In genomic region chr17:50829336-50829735, GRCh38 we compare ENCODE assay signal across 25 cellular contexts. TPM values are rescaled to one million over a fixed set of nuclear protein-coding genes. Genes with fewer than 3 reads are reported as not detected.
DNase-seq lines count a peak whose midpoint lies in the region; ATAC-seq, FAIRE-seq and TF ChIP-seq lines count a peak whose summit lies in the region.
"Had no signal": no experiment of that assay in that cellular context is flagged by ENCODE, and none has a peak within 500 bp of the region (broad histone marks: within the 10 kb centered on the region; RNA-seq: fewer than 3 reads in every experiment).

No MANE protein-coding gene starts in this region.

- DNase-seq in kidney (peak; percentile 1), thyroid gland (no peak), EL (no peak), GM13976 (ENCODE audit: low spot score) (no peak)
- DNase-seq: activated CD4-positive, alpha-beta T cell treated with anti-CD3 and anti-CD28 coated beads for 36 hours; activated naive CD4-positive, alpha-beta T cell treated with Interleukin-2 at 50 U/mL for 16 hours; activated T-cell treated with anti-CD3 and anti-CD28 coated beads, Interleukin-2, amount 50 U/mL, for 48 hours; amniotic stem cell; CD4-positive, alpha-beta T cell; central memory CD4-positive, alpha-beta T cell; kidney glomerular epithelial cell; MG63; NCI-H1417 treated with DMSO at 0.1 percent for 48 hours; NCI-H2107; NCI-H510A; retina; small intestine; stimulated activated CD4-positive, alpha-beta T cell treated with anti-CD3 and anti-CD28 coated beads, Interleukin-2, amount 100 ng/mL, for 24 hours had no signal

- H3K27me3 ChIP-seq in HUES6 (ENCODE audit: control insufficient read depth, insufficient read depth, low read length) (no peaks in the 10 kb centered on the region), thyroid gland (no peaks in the 10 kb centered on the region)
- H3K27me3 ChIP-seq: MG63 had no signal

- 82 to 85% methylated on average over 6 of the region's 6 CpGs for WGBS in thyroid gland, 2 donors

- in situ Hi-C loops in GM13976 (cut with MboI; ENCODE audit: low sequenced_read_pairs, unreplicated experiment) = no loop called here

- no peak for TF ChIP-seq CTCF in kidney (IDR thresholded peaks at IDR 0.05; ENCODE audit: borderline replicate concordance, extremely low read depth, insufficient read depth)
- no peak for TF ChIP-seq CTCF in thyroid gland (IDR thresholded peaks at IDR 0.05)
- TF ChIP-seq CTCF in GM13976 (IDR thresholded peaks at IDR 0.05; ENCODE audit: borderline replicate concordance, control extremely low read depth, extremely low read depth, insufficient read depth, missing control alignments) = no peak

- H3K27ac ChIP-seq in HUES6 (ENCODE audit: low read depth, low read length) = 0 out of 2 replicates have a peak overlapping the region, but pooled peaks have one; percentile 36
- no peak overlapping the region for H3K27ac ChIP-seq in kidney (ENCODE audit: low read depth in 2 of 2, low read length in 2 of 2)
- peak overlapping the region in 2 of 3 donors; percentile 61 to 77 for H3K27ac ChIP-seq in thyroid gland
- H3K27ac ChIP-seq: SJSA1 had no signal

- H3K4me1 ChIP-seq in HUES6 (ENCODE audit: control insufficient read depth, insufficient read depth, low read length) = peaks cover 34% of the 10 kb centered on the region
- no peaks in the 10 kb centered on the region for H3K4me1 ChIP-seq in kidney (ENCODE audit: control insufficient read depth in 1 of 2, insufficient read depth in 1 of 2, low read depth in 1 of 2, low read length in 2 of 2)
- peaks cover 10 to 16% of the 10 kb centered on the region in 2 donors for H3K4me1 ChIP-seq in thyroid gland
- H3K4me1 ChIP-seq: SJSA1 had no signal

- TF ChIP-seq POLR2A in thyroid gland (IDR thresholded peaks at IDR 0.05) = no peak

- H3K9me3 Mint-ChIP-seq in activated T-helper 17 cell treated with anti-CD3 and anti-CD28 coated beads, Interleukin-2, amount 50 U/mL, for 72 hours = no peaks in the 10 kb centered on the region
- H3K9me3 Mint-ChIP-seq: CD4-positive, alpha-beta T cell; T-helper 1 cell treated with Interleukin-12 subunit alpha and Interleukin-12 subunit beta and Interleukin-4 antibody, amounts not matched to agents 30 μg/mL and 1 μg/mL, for 36 hours had no signal

- no peak for ATAC-seq in activated T-helper 17 cell treated with anti-CD3 and anti-CD28 coated beads, Interleukin-2, amount 50 U/mL, for 72 hours (replicated peaks)
- ATAC-seq in GM18909 (IDR thresholded peaks at IDR 0.05; ENCODE audit: poor library complexity, unreplicated experiment) = no peak
- ATAC-seq: activated CD4-positive, alpha-beta T cell treated with anti-CD3 and anti-CD28 coated beads for 36 hours had no signal

- no peaks in the 10 kb centered on the region for H3K9me3 ChIP-seq in HUES6 (ENCODE audit: control insufficient read depth, insufficient read depth, low read depth, low read length)
- H3K9me3 ChIP-seq in kidney (ENCODE audit: control insufficient read depth in 1 of 2, low read length in 2 of 2) = no peaks in the 10 kb centered on the region
- no peaks in the 10 kb centered on the region for H3K9me3 ChIP-seq in thyroid gland
- H3K9me3 ChIP-seq: SJSA1 had no signal

- H3K36me3 Mint-ChIP-seq in activated T-helper 17 cell treated with anti-CD3 and anti-CD28 coated beads, Interleukin-2, amount 50 U/mL, for 72 hours (ENCODE audit: low read depth) = no peaks in the 10 kb centered on the region

- intact Hi-C loops in kidney (cut with DNase I) (no loop called here), thyroid gland (cut with DNase I) (no loop called here)

- no peak for FAIRE-seq in kidney (lab: Jason Lieb, UNC)
- FAIRE-seq: small intestine had no signal

- H3K4me3 ChIP-seq in HUES6 (ENCODE audit: low read depth, low read length) = no peak overlapping the region
- no peak overlapping the region for H3K4me3 ChIP-seq in kidney (ENCODE audit: low read length in 2 of 2)
- no peak overlapping the region for H3K4me3 ChIP-seq in thyroid gland (replicated peaks in 1 of 3)
- H3K4me3 ChIP-seq: MG63, SJSA1 had no signal

- no peaks in the 10 kb centered on the region for H3K36me3 ChIP-seq in HUES6 (ENCODE audit: control insufficient read depth, insufficient read depth, low read length)
- H3K36me3 ChIP-seq in kidney (ENCODE audit: control insufficient read depth in 1 of 2, insufficient read depth in 2 of 2, low read length in 2 of 2) = no peaks in the 10 kb centered on the region
- no peaks in the 10 kb centered on the region for H3K36me3 ChIP-seq in thyroid gland
- H3K36me3 ChIP-seq: MG63, SJSA1 had no signal

- no peaks in the 10 kb centered on the region for H3K4me1 Mint-ChIP-seq in activated T-helper 17 cell treated with anti-CD3 and anti-CD28 coated beads, Interleukin-2, amount 50 U/mL, for 72 hours

- H3K27me3 Mint-ChIP-seq in activated T-helper 17 cell treated with anti-CD3 and anti-CD28 coated beads, Interleukin-2, amount 50 U/mL, for 72 hours = no peaks in the 10 kb centered on the region
- H3K27me3 Mint-ChIP-seq: activated CD4-positive, alpha-beta T cell treated with anti-CD3 and anti-CD28 coated beads for 36 hours had no signal

- H3K9ac ChIP-seq in HUES6 (ENCODE audit: low read length) (no peak overlapping the region), kidney (ENCODE audit: low read length in 2 of 2) (no peak overlapping the region)

- H3K27ac Mint-ChIP-seq in activated T-helper 17 cell treated with anti-CD3 and anti-CD28 coated beads, Interleukin-2, amount 50 U/mL, for 72 hours = peak overlapping the region; percentile 76
- H3K27ac Mint-ChIP-seq: activated CD4-positive, alpha-beta T cell treated with anti-CD3 and anti-CD28 coated beads for 36 hours; CD4-positive, alpha-beta T cell; T-helper 1 cell treated with Interleukin-12 subunit alpha and Interleukin-12 subunit beta and Interleukin-4 antibody, amounts not matched to agents 30 μg/mL and 1 μg/mL, for 36 hours had no signal

- H3K4me3 Mint-ChIP-seq in activated T-helper 17 cell treated with anti-CD3 and anti-CD28 coated beads, Interleukin-2, amount 50 U/mL, for 72 hours = no peak overlapping the region
- H3K4me3 Mint-ChIP-seq: activated CD4-positive, alpha-beta T cell treated with anti-CD3 and anti-CD28 coated beads for 36 hours; CD4-positive, alpha-beta T cell; T-helper 1 cell treated with Interleukin-12 subunit alpha and Interleukin-12 subunit beta and Interleukin-4 antibody, amounts not matched to agents 30 μg/mL and 1 μg/mL, for 36 hours had no signal

RNA-seq across cellular contexts. Expression of gene WFIKKN2, which starts 6.0 kb away (rescaled TPM):
- not detected for total RNA-seq in activated T-helper 17 cell treated with anti-CD3 and anti-CD28 coated beads, Interleukin-2, amount 50 U/mL, for 72 hours
- total RNA-seq in kidney (0.09 TPM), thyroid gland (under 1 TPM in 1 of 4 donors, not detected in 3; 0.11 TPM)
- not detected for polyA plus RNA-seq in kidney (ENCODE audit: insufficient read depth, low read depth, low replicate concordance)
- total RNA-seq: activated CD4-positive, alpha-beta T cell treated with anti-CD3 and anti-CD28 coated beads for 36 hours; CD4-positive, alpha-beta T cell; glomerular endothelial cell; lung microvascular endothelial cell; SJSA1 had no signal

RNA-seq across cellular contexts. Expression of gene TOB1, which starts 36.8 kb away (rescaled TPM):
- total RNA-seq in activated T-helper 17 cell treated with anti-CD3 and anti-CD28 coated beads, Interleukin-2, amount 50 U/mL, for 72 hours = 10 to 100 TPM; 33.1 to 40.8 TPM
- 141 TPM for total RNA-seq in kidney
- 52.5 TPM for polyA plus RNA-seq in kidney (ENCODE audit: insufficient read depth, low read depth, low replicate concordance)
- total RNA-seq in thyroid gland = 10 to 100 TPM; 28.1 to 46.4 (median 31.1) TPM

Comparison
In these comparisons a context has a peak if more than half of its experiments do, and no peak if none do; other contexts are left out.
1. H3K27ac ChIP-seq: peak in HUES6 (single experiment) and thyroid gland (2 of 3); none in kidney (0 of 2).